1 cellular context compared by ENCODE assay signal in genomic region chr1:21604208-21604957, GRCh38.
TF ChIP-seq lines count a peak whose summit lies in the region.

No MANE protein-coding gene starts in this region.

TF ChIP-seq in K562, 482 proteins besides CTCF, POLR2A, EP300 and RAD21:
- no peak for TF ChIP-seq ZNF263 (CRISPR knock-in tag; IDR thresholded peaks at IDR 0.05; ENCODE audit: borderline replicate concordance)
- TF ChIP-seq HMGXB4 (CRISPR knock-in tag; IDR thresholded peaks at IDR 0.05) = no peak
- no peak for TF ChIP-seq CREB1 (IDR thresholded peaks at IDR 0.05)
- no peak for TF ChIP-seq CREB1 (CRISPR knock-in tag; IDR thresholded peaks at IDR 0.05)
- no peak for TF ChIP-seq RBM25 (IDR thresholded peaks at IDR 0.05; ENCODE audit: low read depth, low read length, severe bottlenecking)
- TF ChIP-seq EGR1 (conservative IDR thresholded peaks at IDR 0.05) = 0 out of 2 replicates have a peak, but pooled peaks have one; percentile 34
- TF ChIP-seq ILF3 (IDR thresholded peaks at IDR 0.05; ENCODE audit: borderline replicate concordance) = no peak
- TF ChIP-seq NR4A1 (CRISPR knock-in tag; IDR thresholded peaks at IDR 0.05) = no peak
- no peak for TF ChIP-seq NR4A1 (tag; IDR thresholded peaks at IDR 0.05)
- TF ChIP-seq CEBPG (CRISPR knock-in tag; IDR thresholded peaks at IDR 0.05) = no peak
- no peak for TF ChIP-seq CEBPG (tag; conservative IDR thresholded peaks at IDR 0.05 in 1 of 2, IDR thresholded peaks at IDR 0.05 in 1 of 2)
- TF ChIP-seq SMARCB1 (IDR thresholded peaks at IDR 0.05; ENCODE audit: insufficient read length, low read depth) = no peak
- no peak for TF ChIP-seq ZSCAN32 (CRISPR knock-in tag; IDR thresholded peaks at IDR 0.05)
- TF ChIP-seq SP1 (CRISPR knock-in tag; IDR thresholded peaks at IDR 0.05) = no peak
- TF ChIP-seq KDM1A (IDR thresholded peaks at IDR 0.05) = peak; percentile 28 to 36; a peak in 2 of 4 replicates
- TF ChIP-seq ZNF512 (tag; IDR thresholded peaks at IDR 0.05) = peak; percentile 36; the same call in 1 of the 2 replicates
- TF ChIP-seq SREBF2 (CRISPR knock-in tag; IDR thresholded peaks at IDR 0.05) = no peak
- TF ChIP-seq E2F1 (CRISPR knock-in tag; IDR thresholded peaks at IDR 0.05) = no peak
- TF ChIP-seq FUS (optimal IDR thresholded peaks at IDR 0.05; ENCODE audit: low read depth, low read length) = no peak
- no peak for TF ChIP-seq NFXL1 (CRISPR knock-in tag; IDR thresholded peaks at IDR 0.05)
- TF ChIP-seq ZNF785 (CRISPR knock-in tag; IDR thresholded peaks at IDR 0.05) = no peak
TF ChIP-seq in K562: peak in this region for 3.
